ENCODE assay signal across 24 cellular contexts in the genomic region with DNA sequence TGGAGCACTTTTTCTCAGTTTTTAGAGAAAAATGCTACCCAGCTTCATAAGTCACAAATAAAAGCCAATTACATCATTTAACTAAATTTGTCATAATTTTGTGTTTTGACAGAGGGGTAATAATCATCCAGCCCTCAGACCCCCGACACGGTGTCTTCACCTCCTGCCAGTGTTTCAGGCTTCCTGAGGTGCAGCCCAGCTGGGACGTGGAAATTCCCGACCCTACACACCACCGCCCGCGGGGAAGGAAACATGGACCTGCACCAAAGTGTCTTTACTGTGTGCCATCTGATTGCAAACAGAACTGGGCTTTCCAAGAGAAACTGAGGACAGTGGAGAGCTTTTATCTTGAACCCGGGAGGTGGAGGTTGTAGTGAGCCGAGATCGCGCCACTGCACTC. TPM values are rescaled to one million over a fixed set of nuclear protein-coding genes. Genes with fewer than 3 reads are reported as not detected.
A peak's percentile ranks its signal among the peaks of the same experiment; 100 is the strongest.
DNase-seq lines count a peak whose midpoint lies in the region; ATAC-seq and TF ChIP-seq lines count a peak whose summit lies in the region.
"Had no signal": no experiment of that assay in that cellular context is flagged by ENCODE, and none has a peak within 500 bp of the region (broad histone marks: within the 10 kb centered on the region; RNA-seq: fewer than 3 reads in every experiment).

No MANE protein-coding gene starts in this region.

- ATAC-seq in stimulated activated naive CD8-positive, alpha-beta T cell treated with anti-CD3 and anti-CD28 coated beads, Interleukin-15, amount 100 ng/mL, for 72 hours, result no peak
- ATAC-seq in HG03342 (IDR thresholded peaks at IDR 0.05; ENCODE audit: unreplicated experiment) (no peak), WTC11 (no peak)
- ATAC-seq in stimulated activated naive B cell treated with anti-CD40 and anti-IgM and Interleukin-4, amounts not matched to agents 10 μg/mL and 1 μg/mL and 100 μg/mL, for 72 hours (replicated peaks), result no peak
- ATAC-seq: activated CD4-positive, alpha-beta T cell treated with anti-CD3 and anti-CD28 coated beads for 36 hours; left cardiac atrium had no signal

- POLR2A ChIA-PET in WTC11 (lab: Charles Lee), result interaction anchor here (0.7 kb wide), 1 partner anchor 328 kb away, joined by 9 read pairs; no protein-coding TSS in a partner anchor

- no peaks in the 10 kb centered on the region for H3K36me3 ChIP-seq in Loucy (ENCODE audit: insufficient read depth, low read length)
- H3K36me3 ChIP-seq: prostate gland had no signal

- DNase-seq in stimulated activated naive CD8-positive, alpha-beta T cell treated with anti-CD3 and anti-CD28 coated beads, Interleukin-15, amount 100 ng/mL, for 72 hours, result no peak
- DNase-seq in immature natural killer cell, result no peak
- no peak for DNase-seq in NCI-H446 (lab: John Stamatoyannopoulos, UW)
- DNase-seq in stimulated activated naive B cell treated with anti-CD40 and anti-IgM and Interleukin-4, amounts not matched to agents 10 μg/mL and 1 μg/mL and 100 μg/mL, for 72 hours, result no peak
- no peak for DNase-seq in WTC11 (ENCODE audit: low spot score)
- DNase-seq: activated CD4-positive, alpha-beta T cell treated with anti-CD3 and anti-CD28 coated beads for 36 hours; activated naive CD4-positive, alpha-beta T cell treated with Interleukin-2 at 50 U/mL for 16 hours; dermis blood vessel endothelial cell; HFFc6; left cardiac atrium; NCI-H1105 treated with DMSO at 0.1 percent for 48 hours; NCI-H2081; NCI-H446 treated with DMSO at 0.1 percent for 48 hours; NK-92 treated with Interleukin-12 subunit alpha and Interleukin-12 subunit beta, amount 100 ng/mL, for 24 hours; SHP77 treated with DMSO at 0.1 percent for 48 hours had no signal

- no peaks in the 10 kb centered on the region for H3K36me3 Mint-ChIP-seq in stimulated activated naive CD8-positive, alpha-beta T cell treated with anti-CD3 and anti-CD28 coated beads, Interleukin-15, Interleukin-2, amounts not matched to agents 100 ng/mL and 50 ng/mL, for 24 hours (ENCODE audit: low read depth)
- peaks cover 0 to 3% (median 0%) of the 10 kb centered on the region in 3 donors for H3K36me3 Mint-ChIP-seq in immature natural killer cell
- H3K36me3 Mint-ChIP-seq in stimulated activated naive B cell treated with anti-CD40 and anti-IgM and Interleukin-4, amounts not matched to agents 10 μg/mL and 1 μg/mL and 100 μg/mL, for 72 hours, result no peaks in the 10 kb centered on the region
- H3K36me3 Mint-ChIP-seq in WTC11, result no peaks in the 10 kb centered on the region

- CTCF ChIA-PET in WTC11 (lab: Charles Lee), result no interaction called here

- H3K4me3 ChIP-seq in Loucy (ENCODE audit: low read length, poor library complexity, severe bottlenecking), result peak overlapping the region; percentile 80
- H3K4me3 ChIP-seq: prostate gland had no signal

- no peaks in the 10 kb centered on the region for H3K27me3 ChIP-seq in Loucy (ENCODE audit: insufficient read depth, low read length, poor library complexity, severe bottlenecking)

- peak overlapping the region; percentile 43 for H3K27ac Mint-ChIP-seq in stimulated activated naive CD8-positive, alpha-beta T cell treated with anti-CD3 and anti-CD28 coated beads, Interleukin-15, Interleukin-2, amounts not matched to agents 100 ng/mL and 50 ng/mL, for 24 hours
- no peak overlapping the region for H3K27ac Mint-ChIP-seq in stimulated activated naive CD8-positive, alpha-beta T cell treated with anti-CD3 and anti-CD28 coated beads, Interleukin-15, amount 100 ng/mL, for 72 hours
- peak overlapping the region; percentile 83 to 95 (median 88) for H3K27ac Mint-ChIP-seq in immature natural killer cell
- no peak overlapping the region for H3K27ac Mint-ChIP-seq in stimulated activated naive B cell treated with anti-CD40 and anti-IgM and Interleukin-4, amounts not matched to agents 10 μg/mL and 1 μg/mL and 100 μg/mL, for 72 hours
- no peak overlapping the region for H3K27ac Mint-ChIP-seq in WTC11
- H3K27ac Mint-ChIP-seq: activated CD4-positive, alpha-beta T cell treated with anti-CD3 and anti-CD28 coated beads for 36 hours; HFFc6 had no signal

- H3K4me1 ChIP-seq in Loucy (ENCODE audit: insufficient read depth, low read length, poor library complexity, severe bottlenecking), result peaks cover 73% of the 10 kb centered on the region
- H3K4me1 ChIP-seq: prostate gland had no signal

- H3K79me2 ChIP-seq in Loucy (ENCODE audit: insufficient read depth, low read length), result peaks cover 37% of the 10 kb centered on the region

- H3K9me3 ChIP-seq in Loucy (ENCODE audit: insufficient read depth, low read depth, low read length), result no peaks in the 10 kb centered on the region
- H3K9me3 ChIP-seq: prostate gland had no signal

- peaks cover 19% of the 10 kb centered on the region for H3K27me3 Mint-ChIP-seq in stimulated activated naive CD8-positive, alpha-beta T cell treated with anti-CD3 and anti-CD28 coated beads, Interleukin-15, Interleukin-2, amounts not matched to agents 100 ng/mL and 50 ng/mL, for 24 hours
- H3K27me3 Mint-ChIP-seq in stimulated activated naive CD8-positive, alpha-beta T cell treated with anti-CD3 and anti-CD28 coated beads, Interleukin-15, amount 100 ng/mL, for 72 hours, result peaks cover 19% of the 10 kb centered on the region
- peaks cover 13 to 15% (median 13%) of the 10 kb centered on the region in 3 donors for H3K27me3 Mint-ChIP-seq in immature natural killer cell (ENCODE audit: low read depth in 3 of 3)
- peaks cover 25 to 33% of the 10 kb centered on the region in 2 donors for H3K27me3 Mint-ChIP-seq in stimulated activated naive B cell treated with anti-CD40 and anti-IgM and Interleukin-4, amounts not matched to agents 10 μg/mL and 1 μg/mL and 100 μg/mL, for 72 hours
- peaks cover 3% of the 10 kb centered on the region; the same call in 1 of the 2 replicates for H3K27me3 Mint-ChIP-seq in WTC11 (ENCODE audit: low read depth)

- peaks cover 61% of the 10 kb centered on the region for H3K4me1 Mint-ChIP-seq in stimulated activated naive CD8-positive, alpha-beta T cell treated with anti-CD3 and anti-CD28 coated beads, Interleukin-15, Interleukin-2, amounts not matched to agents 100 ng/mL and 50 ng/mL, for 24 hours (ENCODE audit: low read depth)
- peaks cover 62% of the 10 kb centered on the region for H3K4me1 Mint-ChIP-seq in stimulated activated naive CD8-positive, alpha-beta T cell treated with anti-CD3 and anti-CD28 coated beads, Interleukin-15, amount 100 ng/mL, for 72 hours
- H3K4me1 Mint-ChIP-seq in immature natural killer cell, result peaks cover 79 to 90% of the 10 kb centered on the region in 2 donors
- H3K4me1 Mint-ChIP-seq in stimulated activated naive B cell treated with anti-CD40 and anti-IgM and Interleukin-4, amounts not matched to agents 10 μg/mL and 1 μg/mL and 100 μg/mL, for 72 hours, result peaks cover 35 to 46% of the 10 kb centered on the region in 2 donors
- peaks cover 44% of the 10 kb centered on the region for H3K4me1 Mint-ChIP-seq in WTC11

- peak overlapping the region; percentile 12 for H3K4me3 Mint-ChIP-seq in stimulated activated naive CD8-positive, alpha-beta T cell treated with anti-CD3 and anti-CD28 coated beads, Interleukin-15, Interleukin-2, amounts not matched to agents 100 ng/mL and 50 ng/mL, for 24 hours
- H3K4me3 Mint-ChIP-seq in stimulated activated naive CD8-positive, alpha-beta T cell treated with anti-CD3 and anti-CD28 coated beads, Interleukin-15, amount 100 ng/mL, for 72 hours, result peak overlapping the region in 1 of 2 donors; percentile 36
- H3K4me3 Mint-ChIP-seq in immature natural killer cell (peak overlapping the region; percentile 72 to 82 (median 79)), WTC11 (no peak overlapping the region)
- no peak overlapping the region for H3K4me3 Mint-ChIP-seq in stimulated activated naive B cell treated with anti-CD40 and anti-IgM and Interleukin-4, amounts not matched to agents 10 μg/mL and 1 μg/mL and 100 μg/mL, for 72 hours
- H3K4me3 Mint-ChIP-seq: HFFc6 had no signal

- H4K20me1 ChIP-seq in Loucy (ENCODE audit: insufficient read depth, low read length, poor library complexity, severe bottlenecking), result no peaks in the 10 kb centered on the region

- peak overlapping the region; percentile 95 for H3K4me2 ChIP-seq in Loucy (ENCODE audit: low read depth, low read length, poor library complexity, severe bottlenecking)

- TF ChIP-seq CTCF in Loucy (conservative IDR thresholded peaks at IDR 0.05; ENCODE audit: low read length), result no peak
- no peak for TF ChIP-seq CTCF in WTC11 (IDR thresholded peaks at IDR 0.05)

- H3K9me3 Mint-ChIP-seq in stimulated activated naive CD8-positive, alpha-beta T cell treated with anti-CD3 and anti-CD28 coated beads, Interleukin-15, Interleukin-2, amounts not matched to agents 100 ng/mL and 50 ng/mL, for 24 hours, result no peaks in the 10 kb centered on the region
- no peaks in the 10 kb centered on the region for H3K9me3 Mint-ChIP-seq in stimulated activated naive CD8-positive, alpha-beta T cell treated with anti-CD3 and anti-CD28 coated beads, Interleukin-15, amount 100 ng/mL, for 72 hours
- H3K9me3 Mint-ChIP-seq in immature natural killer cell, result no peaks in the 10 kb centered on the region
- no peaks in the 10 kb centered on the region for H3K9me3 Mint-ChIP-seq in stimulated activated naive B cell treated with anti-CD40 and anti-IgM and Interleukin-4, amounts not matched to agents 10 μg/mL and 1 μg/mL and 100 μg/mL, for 72 hours
- no peaks in the 10 kb centered on the region for H3K9me3 Mint-ChIP-seq in WTC11
- H3K9me3 Mint-ChIP-seq: HFFc6 had no signal

- peak overlapping the region; percentile 94 for H3K9ac ChIP-seq in Loucy (ENCODE audit: low read depth, low read length, poor library complexity, severe bottlenecking)

- peaks cover 18% of the 10 kb centered on the region for H3F3A ChIP-seq in Loucy (ENCODE audit: low read depth)

- H2AFZ ChIP-seq in Loucy (ENCODE audit: low read length), result no peak overlapping the region

- no peaks in the 10 kb centered on the region for H3K9me2 ChIP-seq in Loucy (replicated peaks; ENCODE audit: low read depth, low read length)

TF ChIP-seq in WTC11, 78 proteins besides CTCF, POLR2A, EP300 and RAD21 (continues in another document):
- no peak for TF ChIP-seq ETV6 (CRISPR knock-in tag; IDR thresholded peaks at IDR 0.05)
- TF ChIP-seq, protein P1, sequence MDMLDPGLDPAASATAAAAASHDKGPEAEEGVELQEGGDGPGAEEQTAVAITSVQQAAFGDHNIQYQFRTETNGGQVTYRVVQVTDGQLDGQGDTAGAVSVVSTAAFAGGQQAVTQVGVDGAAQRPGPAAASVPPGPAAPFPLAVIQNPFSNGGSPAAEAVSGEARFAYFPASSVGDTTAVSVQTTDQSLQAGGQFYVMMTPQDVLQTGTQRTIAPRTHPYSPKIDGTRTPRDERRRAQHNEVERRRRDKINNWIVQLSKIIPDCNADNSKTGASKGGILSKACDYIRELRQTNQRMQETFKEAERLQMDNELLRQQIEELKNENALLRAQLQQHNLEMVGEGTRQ (CRISPR knock-in tag; IDR thresholded peaks at IDR 0.05), result no peak
- TF ChIP-seq RORB (CRISPR knock-in tag; IDR thresholded peaks at IDR 0.05), result no peak
- no peak for TF ChIP-seq ZNF416 (CRISPR knock-in tag; IDR thresholded peaks at IDR 0.05)
- no peak for TF ChIP-seq IRF2 (CRISPR knock-in tag; IDR thresholded peaks at IDR 0.05; ENCODE audit: borderline replicate concordance, low read depth)

RNA-seq across cellular contexts. Expression of a gene that starts 7.7 kb away (rescaled TPM):
- polyA plus RNA-seq in immature natural killer cell, result under 1 TPM in 1 of 3 donors, not detected in 2; 0.10 TPM
- 41.2 to 47.9 TPM (median 47.6 TPM) in 3 replicates for total RNA-seq in WTC11 (2021)
- total RNA-seq: activated CD4-positive, alpha-beta T cell treated with anti-CD3 and anti-CD28 coated beads for 36 hours; HFFc6; HT1080 had no signal

RNA-seq across cellular contexts. Expression of a gene that starts 14.3 kb away (rescaled TPM):
- 10 to 100 TPM in 2 of 3 donors, 1 to 10 TPM in 1; 4.5 to 18.9 (median 14.8) TPM for polyA plus RNA-seq in immature natural killer cell
- 0.14 to 0.16 TPM in 2 of 3 replicates, not detected in the other for total RNA-seq in WTC11 (2021)
- total RNA-seq: activated CD4-positive, alpha-beta T cell treated with anti-CD3 and anti-CD28 coated beads for 36 hours; aorta; cardiac septum; dermis blood vessel endothelial cell; HFFc6; HT1080; left cardiac atrium; skeletal muscle tissue had no signal
- polyA plus RNA-seq: aorta, neural cell had no signal

Comparison
In these comparisons a context has a peak if more than half of its experiments do, and no peak if none do; other contexts are left out.
1. H3K27ac Mint-ChIP-seq: peak in stimulated activated naive CD8-positive, alpha-beta T cell treated with anti-CD3 and anti-CD28 coated beads, Interleukin-15, Interleukin-2, amounts not matched to agents 100 ng/mL and 50 ng/mL, for 24 hours (single experiment) and immature natural killer cell (6 of 6); none in stimulated activated naive CD8-positive, alpha-beta T cell treated with anti-CD3 and anti-CD28 coated beads, Interleukin-15, amount 100 ng/mL, for 72 hours (0 of 2), stimulated activated naive B cell treated with anti-CD40 and anti-IgM and Interleukin-4, amounts not matched to agents 10 μg/mL and 1 μg/mL and 100 μg/mL, for 72 hours (single experiment) and WTC11 (single experiment).
2. H3K4me3 Mint-ChIP-seq: peak in stimulated activated naive CD8-positive, alpha-beta T cell treated with anti-CD3 and anti-CD28 coated beads, Interleukin-15, Interleukin-2, amounts not matched to agents 100 ng/mL and 50 ng/mL, for 24 hours (single experiment) and immature natural killer cell (5 of 5); none in stimulated activated naive B cell treated with anti-CD40 and anti-IgM and Interleukin-4, amounts not matched to agents 10 μg/mL and 1 μg/mL and 100 μg/mL, for 72 hours (0 of 2) and WTC11 (single experiment).